Comparison of ENCODE assay signal across 35 cellular contexts in genomic region chr4:182540496-182540895, GRCh38.
"Had no signal": no experiment of that assay in that cellular context is flagged by ENCODE, and none has a peak within 500 bp of the region (broad histone marks: within the 10 kb centered on the region; RNA-seq: fewer than 3 reads in every experiment).

No MANE protein-coding gene starts in this region.

- DNase-seq: Karpas-422, Kasumi-1, KG1, MG63, MM.1S, MV-4-11, NCI-H1048, NCI-H1092, NCI-H1092 treated with DMSO at 0.1 percent for 48 hours, NCI-H1105, NCI-H1105 treated with DMSO at 0.1 percent for 48 hours, NCI-H1417, NCI-H1417 treated with DMSO at 0.1 percent for 48 hours, NCI-H1436, NCI-H1436 treated with DMSO at 0.1 percent for 48 hours, NCI-H146, NCI-H1694, NCI-H1694 treated with DMSO at 0.1 percent for 48 hours, NCI-H187, NCI-H187 treated with DMSO at 0.1 percent for 48 hours, NCI-H1930, NCI-H2029, NCI-H2029 treated with DMSO at 0.1 percent for 48 hours, NCI-H2081, NCI-H2081 treated with DMSO at 0.1 percent for 48 hours, NCI-H2107, NCI-H2171, NCI-H2171 treated with DMSO at 0.1 percent for 48 hours, NCI-H2227 treated with DMSO at 0.1 percent for 48 hours, NCI-H226, NCI-H345, NCI-H446, NCI-H446 treated with DMSO at 0.1 percent for 48 hours, NCI-H510A had no signal

- H3K36me3 ChIP-seq: MG63 had no signal

- H3K4me2 ChIP-seq: KMS-11 had no signal

- H3K27me3 ChIP-seq: MG63 had no signal

- H3K4me3 ChIP-seq: MG63 had no signal

- H3K9ac ChIP-seq: KMS-11 had no signal

- H3K9me3 ChIP-seq: MG63 had no signal

- H3K27ac ChIP-seq: KMS-11 had no signal
